Comparison of ENCODE assay signal across 1 cellular context in genomic region chr4:121799208-121799823, GRCh38.
A peak's percentile ranks its signal among the peaks of the same experiment; 100 is the strongest.
TF ChIP-seq lines count a peak whose summit lies in the region.

No MANE protein-coding gene starts in this region.

TF ChIP-seq in HepG2, 621 proteins besides CTCF, POLR2A, EP300 and RAD21 (continued from another document):
- TF ChIP-seq HIC2 (CRISPR knock-in tag; IDR thresholded peaks at IDR 0.05; ENCODE audit: low read depth) (no peak), ZNF614 (CRISPR knock-in tag; IDR thresholded peaks at IDR 0.05; ENCODE audit: borderline replicate concordance) (0 out of 2 replicates have a peak, but pooled peaks have one; percentile 13), SSRP1 (CRISPR knock-in tag; IDR thresholded peaks at IDR 0.05) (no peak), ARID5B (CRISPR knock-in tag; IDR thresholded peaks at IDR 0.05) (peak; percentile 52; the same call in 1 of the 2 replicates), ZSCAN30 (CRISPR knock-in tag; IDR thresholded peaks at IDR 0.05) (no peak), MBNL3 (CRISPR knock-in tag; conservative IDR thresholded peaks at IDR 0.05) (no peak), ZBTB21 (CRISPR knock-in tag; IDR thresholded peaks at IDR 0.05) (no peak), SOX13 (IDR thresholded peaks at IDR 0.05) (no peak), SOX13 (CRISPR knock-in tag; conservative IDR thresholded peaks at IDR 0.05 in 1 of 2, IDR thresholded peaks at IDR 0.05 in 1 of 2) (0 out of 4 replicates have a peak, but pooled peaks of 1 of the 2 experiments have one; percentile 5), AHR (CRISPR knock-in tag; IDR thresholded peaks at IDR 0.05) (no peak), FOXP4 (CRISPR knock-in tag; IDR thresholded peaks at IDR 0.05) (peak; percentile 25; the same call in 1 of the 2 replicates), CREB1 (IDR thresholded peaks at IDR 0.05) (no peak), CREB1 (CRISPR knock-in tag; IDR thresholded peaks at IDR 0.05) (peak; percentile 42), SMAD3 (CRISPR knock-in tag; IDR thresholded peaks at IDR 0.05) (no peak), ZNF264 (CRISPR knock-in tag; IDR thresholded peaks at IDR 0.05) (0 out of 2 replicates have a peak, but pooled peaks have one; percentile 49), ZC3H13 (CRISPR knock-in tag; IDR thresholded peaks at IDR 0.05) (no peak), ATF7 (IDR thresholded peaks at IDR 0.05) (no peak), ATF7 (CRISPR knock-in tag; IDR thresholded peaks at IDR 0.05) (no peak), MED1 (CRISPR knock-in tag; IDR thresholded peaks at IDR 0.05) (0 out of 2 replicates have a peak, but pooled peaks have one; percentile 17)
